Comparison of ENCODE assay signal across 20 cellular contexts in genomic region chr1:192839164-192840066, GRCh38. TPM values are rescaled to one million over a fixed set of nuclear protein-coding genes. Genes with fewer than 3 reads are reported as not detected.
DNase-seq lines count a peak whose midpoint lies in the region; ATAC-seq and TF ChIP-seq lines count a peak whose summit lies in the region.
"Had no signal": no experiment of that assay in that cellular context is flagged by ENCODE, and none has a peak within 500 bp of the region (broad histone marks: within the 10 kb centered on the region; RNA-seq: fewer than 3 reads in every experiment).

No MANE protein-coding gene starts in this region.

- H3K23ac ChIP-seq in IMR-90 (ENCODE audit: low read depth, low read length) = no peak overlapping the region

- ATAC-seq in GM23338 = peak; percentile 95
- no peak for ATAC-seq in IMR-90 (ENCODE audit: low read depth)
- ATAC-seq in HG02588 (IDR thresholded peaks at IDR 0.05; ENCODE audit: unreplicated experiment) = no peak
- ATAC-seq in CD8-positive, alpha-beta T cell = no peak
- ATAC-seq: Right ventricle myocardium inferior had no signal

- H3K79me1 ChIP-seq in IMR-90 (ENCODE audit: low read depth in 1 of 2, low read length in 2 of 2) = no peaks in the 10 kb centered on the region

- peak overlapping the region; percentile 90 for H3K27ac Mint-ChIP-seq in GM23338
- H3K27ac Mint-ChIP-seq in CD8-positive, alpha-beta T cell = no peak overlapping the region

- POLR2A ChIA-PET in IMR-90 (lab: Charles Lee; ENCODE audit: unreplicated experiment) = no interaction called here
- POLR2A ChIA-PET in CD8-positive, alpha-beta T cell (lab: Charles Lee) = no interaction called here

- H3K9me1 ChIP-seq in IMR-90 (ENCODE audit: insufficient read depth, low read length) = no peaks in the 10 kb centered on the region

- no peak overlapping the region for H4K5ac ChIP-seq in IMR-90 (ENCODE audit: low read depth, low read length)

- H3K9me3 Mint-ChIP-seq in GM23338 = no peaks in the 10 kb centered on the region; the same call in 2 of the 3 replicates
- H3K9me3 Mint-ChIP-seq in CD8-positive, alpha-beta T cell = no peaks in the 10 kb centered on the region

- H3K4me1 Mint-ChIP-seq in GM23338 = peaks cover 44% of the 10 kb centered on the region
- H3K4me1 Mint-ChIP-seq in CD8-positive, alpha-beta T cell (ENCODE audit: low read depth) = no peaks in the 10 kb centered on the region

- no peaks in the 10 kb centered on the region; the same call in 1 of the 2 replicates for H3K9me2 ChIP-seq in GM23338 (ENCODE audit: insufficient read depth)

- CTCF ChIA-PET in IMR-90 (lab: Yijun Ruan, JAX) = no interaction called here
- CTCF ChIA-PET in CD8-positive, alpha-beta T cell (lab: Charles Lee) = no interaction called here

- peak overlapping the region; percentile 46 for H3K4me3 Mint-ChIP-seq in GM23338
- H3K4me3 Mint-ChIP-seq in CD8-positive, alpha-beta T cell = no peak overlapping the region

- H3K9me3 ChIP-seq in IMR-90 (ENCODE audit: control insufficient read depth, insufficient read depth, low read length) (no peaks in the 10 kb centered on the region), iPS DF 6.9 (ENCODE audit: control insufficient read depth, insufficient read depth, low read length) (no peaks in the 10 kb centered on the region), vagina (no peaks in the 10 kb centered on the region)
- no peaks in the 10 kb centered on the region for H3K9me3 ChIP-seq in CD8-positive, alpha-beta T cell (ENCODE audit: low read length)
- H3K9me3 ChIP-seq: SJSA1 had no signal

- no peaks in the 10 kb centered on the region for H3K79me2 ChIP-seq in GM23338 (replicated peaks; ENCODE audit: insufficient read depth)

- H3K4me2 ChIP-seq in GM23338 (peak overlapping the region; percentile 60), IMR-90 (ENCODE audit: low read depth, low read length) (no peak overlapping the region)
- H3K4me2 ChIP-seq: KMS-11 had no signal

- no peak overlapping the region for H3K56ac ChIP-seq in IMR-90 (ENCODE audit: extremely low read depth, insufficient read depth, low read length)

- H2BK20ac ChIP-seq in IMR-90 (ENCODE audit: low read depth, low read length) = no peak overlapping the region

- no peak overlapping the region for H2BK15ac ChIP-seq in IMR-90 (ENCODE audit: low read depth, low read length)

- intact Hi-C loops in IMR-90 (cut with micrococcal nuclease) = no loop called here
- intact Hi-C loops in CD8-positive, alpha-beta T cell (cut with DNase I, micrococcal nuclease) = no loop called here
- intact Hi-C loops in vagina (cut with DNase I) = no loop called here

- no peak overlapping the region for H2AK5ac ChIP-seq in IMR-90 (ENCODE audit: low read depth, low read length)

- no peak overlapping the region for H3K9ac ChIP-seq in IMR-90 (ENCODE audit: low read depth, low read length)
- H3K9ac ChIP-seq: KMS-11 had no signal

- TF ChIP-seq POLR2A in IMR-90 (IDR thresholded peaks at IDR 0.05; ENCODE audit: low read depth, low read length) (no peak), vagina (IDR thresholded peaks at IDR 0.05) (no peak)

- no peaks in the 10 kb centered on the region for H4K20me1 ChIP-seq in GM23338 (replicated peaks; ENCODE audit: insufficient read depth)
- H4K20me1 ChIP-seq in IMR-90 (ENCODE audit: insufficient read depth, low read length) = no peaks in the 10 kb centered on the region

- dilution Hi-C loops in IMR-90 (cut with HindIII; ENCODE audit: low sequenced_read_pairs, unreplicated experiment) = no loop called here

- H2AFZ ChIP-seq in GM23338 (no peak overlapping the region), IMR-90 (replicated peaks; ENCODE audit: low read length, poor library complexity) (no peak overlapping the region)

- 100% methylated on average over 3 of the region's 9 CpGs; no CpG with 5 or more reads in 1 of the 2 experiments for WGBS in IMR-90 (ENCODE audit: extremely low coverage in 2 of 2, insufficient read length in 1 of 2), 2 experiments
- WGBS in iPS DF 6.9 (ENCODE audit: insufficient coverage, insufficient read length) = no CpG with 5 or more reads among the region's 9 CpGs

- no peak overlapping the region for H2BK120ac ChIP-seq in IMR-90 (ENCODE audit: low read depth, low read length)

- H3K27me3 ChIP-seq in GM23338 (ENCODE audit: insufficient read depth) (no peaks in the 10 kb centered on the region), IMR-90 (ENCODE audit: control insufficient read depth, insufficient read depth, low read length) (peaks cover 1% of the 10 kb centered on the region; the same call in 1 of the 2 replicates), iPS DF 6.9 (ENCODE audit: control insufficient read depth, insufficient read depth, low read length) (no peaks in the 10 kb centered on the region), vagina (no peaks in the 10 kb centered on the region)
- H3K27me3 ChIP-seq in CD8-positive, alpha-beta T cell (ENCODE audit: insufficient read depth, low read length) = no peaks in the 10 kb centered on the region

- H3K27ac ChIP-seq in GM23338 (ENCODE audit: low read depth) = peak overlapping the region; percentile 55
- H3K27ac ChIP-seq in IMR-90 (ENCODE audit: insufficient read depth, low read length) = no peak overlapping the region
- no peak overlapping the region for H3K27ac ChIP-seq in iPS DF 6.9 (ENCODE audit: low read length)
- no peak overlapping the region for H3K27ac ChIP-seq in CD8-positive, alpha-beta T cell (ENCODE audit: low read depth, low read length)
- no peak overlapping the region for H3K27ac ChIP-seq in vagina
- H3K27ac ChIP-seq: C4-2B, KMS-11, SJSA1 had no signal

- H3K4me1 ChIP-seq in GM23338 (ENCODE audit: insufficient read depth) = peaks cover 23% of the 10 kb centered on the region
- no peaks in the 10 kb centered on the region for H3K4me1 ChIP-seq in IMR-90 (ENCODE audit: control insufficient read depth, insufficient read depth, low read length)
- H3K4me1 ChIP-seq in iPS DF 6.9 (ENCODE audit: control insufficient read depth, insufficient read depth, low read length) = no peaks in the 10 kb centered on the region; the same call in 1 of the 2 replicates
- H3K4me1 ChIP-seq in CD8-positive, alpha-beta T cell (ENCODE audit: insufficient read depth, low read length) = no peaks in the 10 kb centered on the region
- peaks cover 11% of the 10 kb centered on the region for H3K4me1 ChIP-seq in vagina
- H3K4me1 ChIP-seq: SJSA1 had no signal

- no peaks in the 10 kb centered on the region for H3F3A ChIP-seq in GM23338 (replicated peaks; ENCODE audit: low read depth)

- no TSS peak for BruUV-seq in IMR-90 (replicated peaks; lab: Mats Ljungman, UMichigan)

- H3K18ac ChIP-seq in IMR-90 (ENCODE audit: low read depth, low read length) = no peak overlapping the region

- in situ Hi-C loops in IMR-90 (cut with MboI; ENCODE audit: low sequenced_read_pairs) = no loop called here

- no peak overlapping the region for H3K14ac ChIP-seq in IMR-90 (replicated peaks; ENCODE audit: low read depth, low read length)

- TF ChIP-seq CTCF in GM23338 (conservative IDR thresholded peaks at IDR 0.05; ENCODE audit: low read depth in 2 of 2) (no peak), IMR-90 (conservative IDR thresholded peaks at IDR 0.05; ENCODE audit: low read depth, low read length) (no peak), vagina (IDR thresholded peaks at IDR 0.05) (no peak)
- TF ChIP-seq CTCF in CD8-positive, alpha-beta T cell (IDR thresholded peaks at IDR 0.05) = no peak

- H2AK9ac ChIP-seq in IMR-90 (replicated peaks; ENCODE audit: low read depth, low read length, poor library complexity) = no peak overlapping the region

- peak; percentile 80 for DNase-seq in GM23338 (ENCODE audit: low spot score)
- no peak for DNase-seq in IMR-90
- DNase-seq in iPS DF 6.9 (ENCODE audit: low read depth, low spot score) = peak; percentile 20
- no peak for DNase-seq in CD8-positive, alpha-beta T cell
- no peak for DNase-seq in kidney glomerular epithelial cell (lab: John Stamatoyannopoulos, UW)
- DNase-seq in vagina (ENCODE audit: extremely low spot score in 2 of 2) = no peak
- DNase-seq: DMS53, GDM1, GOT3, MV-4-11, NCI-H1694, NCI-H2081 treated with DMSO at 0.1 percent for 48 hours, NCI-H2171 treated with DMSO at 0.1 percent for 48 hours, NCI-H524 treated with DMSO at 0.1 percent for 48 hours, OCI-M1 had no signal

- H3K4me3 ChIP-seq in GM23338 (peak overlapping the region; percentile 8), IMR-90 (ENCODE audit: insufficient read depth, low read depth, low read length) (no peak overlapping the region), iPS DF 6.9 (ENCODE audit: low read length) (no peak overlapping the region), vagina (no peak overlapping the region)
- no peak overlapping the region for H3K4me3 ChIP-seq in CD8-positive, alpha-beta T cell (ENCODE audit: low read depth, low read length)
- H3K4me3 ChIP-seq: SJSA1 had no signal

- no peak for TF ChIP-seq RAD21 in IMR-90 (IDR thresholded peaks at IDR 0.05; ENCODE audit: low read length)

- H3K36me3 ChIP-seq in GM23338 (ENCODE audit: insufficient read depth) = no peaks in the 10 kb centered on the region
- H3K36me3 ChIP-seq in IMR-90 (ENCODE audit: control insufficient read depth, insufficient read depth, low read length) = no peaks in the 10 kb centered on the region
- no peaks in the 10 kb centered on the region for H3K36me3 ChIP-seq in iPS DF 6.9 (ENCODE audit: control insufficient read depth, insufficient read depth, low read length)
- H3K36me3 ChIP-seq in CD8-positive, alpha-beta T cell (ENCODE audit: insufficient read depth, low read length) = no peaks in the 10 kb centered on the region
- no peaks in the 10 kb centered on the region for H3K36me3 ChIP-seq in vagina
- H3K36me3 ChIP-seq: SJSA1 had no signal

- no peak overlapping the region for H4K8ac ChIP-seq in IMR-90 (ENCODE audit: low read depth in 2 of 2, low read length in 2 of 2)

- H3K27me3 Mint-ChIP-seq in GM23338 (ENCODE audit: insufficient read depth, low read depth, poor library complexity) = peaks cover 5% of the 10 kb centered on the region
- peaks cover 12% of the 10 kb centered on the region for H3K27me3 Mint-ChIP-seq in CD8-positive, alpha-beta T cell (ENCODE audit: low read depth)

- H4K91ac ChIP-seq in IMR-90 (ENCODE audit: insufficient read depth, low read depth, low read length) = no peak overlapping the region

- H3K4ac ChIP-seq in IMR-90 (ENCODE audit: low read depth, low read length) = no peak overlapping the region

- H2BK5ac ChIP-seq in IMR-90 (ENCODE audit: low read depth, low read length, poor library complexity, severe bottlenecking) = no peak overlapping the region

- peaks cover 3% of the 10 kb centered on the region; the same call in 2 of the 3 replicates for H3K36me3 Mint-ChIP-seq in GM23338 (ENCODE audit: low read depth)
- no peaks in the 10 kb centered on the region for H3K36me3 Mint-ChIP-seq in CD8-positive, alpha-beta T cell

TF ChIP-seq in IMR-90, 13 proteins besides CTCF, POLR2A, EP300 and RAD21 (continues in another document):
- TF ChIP-seq MAFK (IDR thresholded peaks at IDR 0.05; ENCODE audit: low read depth, low read length) (peak; percentile 97), NFE2L2 (IDR thresholded peaks at IDR 0.05; ENCODE audit: low read depth, low read length) (no peak)

RNA-seq across cellular contexts. Expression of gene RGS2, which starts 30.6 kb away (rescaled TPM):
- total RNA-seq in GM23338 (2014; rRNA removed; shearing (Covaris generic)) = 13.1 and 13.8 TPM in 2 replicates
- 17.7 and 24.8 TPM in 2 replicates for polyA plus RNA-seq in GM23338 (2016; fragmentation: Nextera tagmentation; extraction: Ambion mirVana)
- total RNA-seq in IMR-90 (2012; rRNA removed) = 19.7 and 25.0 TPM in 2 replicates
- 13.5 and 20.7 TPM in 2 replicates for polyA plus RNA-seq in IMR-90 (2012; rRNA removed)
- 8.0 and 10.2 TPM in 2 replicates for polyA plus RNA-seq in IMR-90 (2012; cell fraction: cytosol; rRNA removed)
- polyA plus RNA-seq in IMR-90 (2012; cell fraction: nucleus; rRNA removed; ENCODE audit: low replicate concordance) = 8.1 and 208 TPM in 2 replicates
- total RNA-seq in CD8-positive, alpha-beta T cell = 100 to 1,000 TPM; 221 to 234 TPM
- 100 TPM for total RNA-seq in vagina

Comparison
In these comparisons a context has a peak if more than half of its experiments do, and no peak if none do; other contexts are left out.
1. DNase-seq: peak in GM23338 (single experiment) and iPS DF 6.9 (single experiment); none in IMR-90 (single experiment), CD8-positive, alpha-beta T cell (0 of 7), kidney glomerular epithelial cell (single experiment) and vagina (0 of 2).